ENCODE assay signal across 26 cellular contexts in genomic region chr5:7882926-7883325, GRCh38. TPM values are rescaled to one million over a fixed set of nuclear protein-coding genes. Genes with fewer than 3 reads are reported as not detected.
"Had no signal": no experiment of that assay in that cellular context is flagged by ENCODE, and none has a peak within 500 bp of the region (broad histone marks: within the 10 kb centered on the region; RNA-seq: fewer than 3 reads in every experiment).

No MANE protein-coding gene starts in this region.

- H3K27ac ChIP-seq: brain microvascular endothelial cell, coronary artery, gastrocnemius medialis, heart left ventricle, neural progenitor cell, psoas muscle, testis had no signal

- H3K4me3 ChIP-seq: coronary artery, gastrocnemius medialis, heart left ventricle, mucosa of descending colon, neural progenitor cell, psoas muscle, testis had no signal

- H3K4me1 Mint-ChIP-seq: neural progenitor cell had no signal

- H3K4me1 ChIP-seq: gastrocnemius medialis, neural progenitor cell, psoas muscle, testis had no signal

- H3K9me3 ChIP-seq: gastrocnemius medialis, heart left ventricle, mucosa of descending colon, psoas muscle, testis had no signal

- H3K27ac Mint-ChIP-seq: activated CD4-positive, alpha-beta T cell treated with anti-CD3 and anti-CD28 coated beads, Interleukin-2, amount 10 ng/mL, durations not matched to agents 7 days and 5 days; activated CD8-positive, alpha-beta T cell treated with anti-CD3 and anti-CD28 coated beads, Interleukin-2, amount 10 ng/mL, durations not matched to agents 7 days and 5 days; activated naive CD4-positive, alpha-beta T cell treated with anti-CD3 and anti-CD28 coated beads for 36 hours; activated naive CD8-positive, alpha-beta T cell treated with anti-CD3 and anti-CD28 coated beads, Interleukin-2, amount 50 U/mL, for 24 hours; neural progenitor cell; type B pancreatic cell had no signal

- H3K4me3 Mint-ChIP-seq: activated CD4-positive, alpha-beta T cell treated with anti-CD3 and anti-CD28 coated beads, Interleukin-2, amount 10 ng/mL, durations not matched to agents 7 days and 5 days; activated CD8-positive, alpha-beta T cell treated with anti-CD3 and anti-CD28 coated beads, Interleukin-2, amount 10 ng/mL, durations not matched to agents 7 days and 5 days; activated naive CD4-positive, alpha-beta T cell treated with anti-CD3 and anti-CD28 coated beads for 36 hours; activated naive CD8-positive, alpha-beta T cell treated with anti-CD3 and anti-CD28 coated beads, Interleukin-2, amount 50 U/mL, for 24 hours; activated T-cell treated with anti-CD3 and anti-CD28 coated beads, Interleukin-2, amount 50 U/mL, for 24 hours; central memory CD8-positive, alpha-beta T cell; naive B cell; neural progenitor cell; stimulated activated naive CD8-positive, alpha-beta T cell treated with anti-CD3 and anti-CD28 coated beads, Interleukin-15, amount 100 ng/mL, for 72 hours; type B pancreatic cell had no signal

- DNase-seq: activated CD4-positive, alpha-beta T cell treated with anti-CD3 and anti-CD28 coated beads, Interleukin-2, amount 10 ng/mL, durations not matched to agents 7 days and 5 days; activated CD8-positive, alpha-beta T cell treated with anti-CD3 and anti-CD28 coated beads, Interleukin-2, amount 10 ng/mL, durations not matched to agents 7 days and 5 days; activated naive CD4-positive, alpha-beta T cell treated with anti-CD3 and anti-CD28 coated beads for 36 hours; activated naive CD8-positive, alpha-beta T cell treated with anti-CD3 and anti-CD28 coated beads, Interleukin-2, amount 50 U/mL, for 24 hours; activated T-cell treated with anti-CD3 and anti-CD28 coated beads, Interleukin-2, amount 50 U/mL, for 24 hours; aorta; brain microvascular endothelial cell; gastrocnemius medialis; heart left ventricle; kidney; left ventricle myocardium superior; mesenchymal stem cell; mucosa of descending colon; naive B cell; psoas muscle; right cardiac atrium; stimulated activated CD4-positive, alpha-beta T cell treated with anti-CD3 and anti-CD28 coated beads, Interleukin-2, amount 100 ng/mL, for 48 hours; stimulated activated naive CD8-positive, alpha-beta T cell treated with anti-CD3 and anti-CD28 coated beads, Interleukin-15, amount 100 ng/mL, for 72 hours; testis had no signal

- H3K27me3 ChIP-seq: brain microvascular endothelial cell, gastrocnemius medialis, heart left ventricle, neural progenitor cell, testis had no signal

- H3K27me3 Mint-ChIP-seq: activated CD4-positive, alpha-beta T cell treated with anti-CD3 and anti-CD28 coated beads, Interleukin-2, amount 10 ng/mL, durations not matched to agents 7 days and 5 days; activated naive CD8-positive, alpha-beta T cell treated with anti-CD3 and anti-CD28 coated beads, Interleukin-2, amount 50 U/mL, for 24 hours; activated T-cell treated with anti-CD3 and anti-CD28 coated beads, Interleukin-2, amount 50 U/mL, for 24 hours; central memory CD8-positive, alpha-beta T cell; naive B cell; stimulated activated naive CD8-positive, alpha-beta T cell treated with anti-CD3 and anti-CD28 coated beads, Interleukin-15, amount 100 ng/mL, for 72 hours; type B pancreatic cell had no signal

- ATAC-seq: activated CD4-positive, CD25-positive, alpha-beta regulatory T cell treated with anti-CD3 and anti-CD28 coated beads, Interleukin-2, amount 50 U/mL, for 24 hours; activated CD8-positive, alpha-beta T cell treated with anti-CD3 and anti-CD28 coated beads, Interleukin-2, amount 10 ng/mL, durations not matched to agents 7 days and 5 days; activated naive CD8-positive, alpha-beta T cell treated with anti-CD3 and anti-CD28 coated beads, Interleukin-2, amount 50 U/mL, for 24 hours; gastrocnemius medialis; heart left ventricle; left ventricle myocardium superior; mucosa of descending colon; psoas muscle; right cardiac atrium; stimulated activated naive CD8-positive, alpha-beta T cell treated with anti-CD3 and anti-CD28 coated beads, Interleukin-15, amount 100 ng/mL, for 72 hours had no signal

- H3K9me3 Mint-ChIP-seq: activated CD4-positive, alpha-beta T cell treated with anti-CD3 and anti-CD28 coated beads, Interleukin-2, amount 10 ng/mL, durations not matched to agents 7 days and 5 days; activated naive CD4-positive, alpha-beta T cell treated with anti-CD3 and anti-CD28 coated beads for 36 hours; activated naive CD8-positive, alpha-beta T cell treated with anti-CD3 and anti-CD28 coated beads, Interleukin-2, amount 50 U/mL, for 24 hours; activated T-cell treated with anti-CD3 and anti-CD28 coated beads, Interleukin-2, amount 50 U/mL, for 24 hours; central memory CD8-positive, alpha-beta T cell; neural progenitor cell; stimulated activated naive CD8-positive, alpha-beta T cell treated with anti-CD3 and anti-CD28 coated beads, Interleukin-15, amount 100 ng/mL, for 72 hours; type B pancreatic cell had no signal

RNA-seq across cellular contexts. Expression of gene CFAP90, which starts 32.0 kb away (rescaled TPM):
- total RNA-seq: activated CD4-positive, alpha-beta T cell treated with anti-CD3 and anti-CD28 coated beads, Interleukin-2, amount 10 ng/mL, durations not matched to agents 7 days and 5 days; activated CD8-positive, alpha-beta T cell treated with anti-CD3 and anti-CD28 coated beads, Interleukin-2, amount 10 ng/mL, durations not matched to agents 7 days and 5 days; activated naive CD4-positive, alpha-beta T cell treated with anti-CD3 and anti-CD28 coated beads for 36 hours; gastrocnemius medialis; heart left ventricle; left ventricle myocardium superior; mucosa of descending colon; osteocyte; psoas muscle; T-helper 1 cell treated with Interleukin-12 subunit alpha and Interleukin-12 subunit beta and Interleukin-4 antibody, amounts not matched to agents 30 ng/mL and 1 ng/mL, for 36 hours had no signal
